9 cellular contexts compared by ENCODE assay signal in genomic region chr17:28738680-28739384, GRCh38. TPM values are rescaled to one million over a fixed set of nuclear protein-coding genes. Genes with fewer than 3 reads are reported as not detected.
DNase-seq lines count a peak whose midpoint lies in the region; ATAC-seq lines count a peak whose summit lies in the region.
"Had no signal": no experiment of that assay in that cellular context is flagged by ENCODE, and none has a peak within 500 bp of the region (broad histone marks: within the 10 kb centered on the region; RNA-seq: fewer than 3 reads in every experiment).

No MANE protein-coding gene starts in this region.

- H3K4me3 Mint-ChIP-seq in activated CD4-positive, alpha-beta T cell treated with anti-CD3 and anti-CD28 coated beads for 36 hours: peak overlapping the region; percentile 10
- no peak overlapping the region for H3K4me3 Mint-ChIP-seq in T-cell
- no peak overlapping the region for H3K4me3 Mint-ChIP-seq in central memory CD8-positive, alpha-beta T cell

- POLR2A ChIA-PET in activated CD4-positive, alpha-beta T cell treated with anti-CD3 and anti-CD28 coated beads for 36 hours (lab: Charles Lee): interaction anchor here (0.8 kb wide), 1 partner anchor 10 kb away, joined by 4 read pairs; the partner anchor contains the start of gene NEK8
- POLR2A ChIA-PET in T-cell (lab: Charles Lee): no interaction called here

- CTCF ChIA-PET in activated CD4-positive, alpha-beta T cell treated with anti-CD3 and anti-CD28 coated beads for 36 hours (lab: Charles Lee): interaction anchor here (0.7 to 1.0 kb wide), 2 partner anchors 11 to 92 kb away, joined by 3 read pairs; no protein-coding TSS in a partner anchor
- CTCF ChIA-PET in T-cell (lab: Charles Lee): interaction anchor here in 1 of 2 donors (0.6 kb wide), 1 partner anchor 903 kb away, joined by 5 read pairs; no protein-coding TSS in a partner anchor

- intact Hi-C loops in activated CD4-positive, alpha-beta T cell treated with anti-CD3 and anti-CD28 coated beads for 36 hours (cut with DNase I, micrococcal nuclease): no loop called here

- H3K36me3 Mint-ChIP-seq in activated CD4-positive, alpha-beta T cell treated with anti-CD3 and anti-CD28 coated beads for 36 hours (ENCODE audit: low read depth): peaks cover 9% of the 10 kb centered on the region
- H3K36me3 Mint-ChIP-seq in T-cell: peaks cover 5% of the 10 kb centered on the region
- peaks cover 3% of the 10 kb centered on the region for H3K36me3 Mint-ChIP-seq in central memory CD8-positive, alpha-beta T cell (ENCODE audit: insufficient read depth)

- H3K27ac Mint-ChIP-seq in activated CD4-positive, alpha-beta T cell treated with anti-CD3 and anti-CD28 coated beads for 36 hours: peak overlapping the region; percentile 85
- H3K27ac Mint-ChIP-seq in T-cell: peak overlapping the region; percentile 18 to 75
- H3K27ac Mint-ChIP-seq in central memory CD8-positive, alpha-beta T cell (ENCODE audit: low read depth): peak overlapping the region; percentile 64

- H3K27me3 Mint-ChIP-seq in activated CD4-positive, alpha-beta T cell treated with anti-CD3 and anti-CD28 coated beads for 36 hours: no peaks in the 10 kb centered on the region
- no peaks in the 10 kb centered on the region for H3K27me3 Mint-ChIP-seq in T-cell
- no peaks in the 10 kb centered on the region for H3K27me3 Mint-ChIP-seq in central memory CD8-positive, alpha-beta T cell

- peak; percentile 68 for DNase-seq in activated CD4-positive, alpha-beta T cell treated with anti-CD3 and anti-CD28 coated beads for 36 hours
- no peak for DNase-seq in activated CD4-positive, alpha-beta T cell treated with anti-CD3 and anti-CD28 coated beads for 1 hour
- DNase-seq in T-cell: peak in 28 of 34 experiments; percentile 41 to 78 (median 59)
- no peak for DNase-seq in central memory CD8-positive, alpha-beta T cell (ENCODE audit: low spot score in 2 of 2)
- DNase-seq in stimulated activated naive CD4-positive, alpha-beta T cell (lab: John Stamatoyannopoulos, UW): peak in 4 of 6 experiments; percentile 8 to 37 (median 17)
- no peak for DNase-seq in middle frontal gyrus (ENCODE audit: extremely low spot score, low spot score)
- DNase-seq in NCI-H1105 treated with DMSO at 0.1 percent for 48 hours (lab: John Stamatoyannopoulos, UW): no peak
- DNase-seq in HPDE6-E6E7 (ENCODE audit: extremely low spot score): no peak
- DNase-seq: SK-N-SH had no signal

- ATAC-seq in activated CD4-positive, alpha-beta T cell treated with anti-CD3 and anti-CD28 coated beads for 36 hours: peak; percentile 51
- ATAC-seq in T-cell (replicated peaks in 1 of 4): peak in 2 of 4 experiments; percentile 22 to 86
- ATAC-seq in central memory CD8-positive, alpha-beta T cell (replicated peaks; ENCODE audit: extremely low read depth, poor library complexity, severe bottlenecking): peak; percentile 42

- peaks cover 2% of the 10 kb centered on the region for H3K9me3 Mint-ChIP-seq in activated CD4-positive, alpha-beta T cell treated with anti-CD3 and anti-CD28 coated beads for 36 hours (ENCODE audit: low read depth)
- no peaks in the 10 kb centered on the region for H3K9me3 Mint-ChIP-seq in T-cell
- H3K9me3 Mint-ChIP-seq in central memory CD8-positive, alpha-beta T cell: no peaks in the 10 kb centered on the region

- peaks cover 28% of the 10 kb centered on the region for H3K4me1 Mint-ChIP-seq in activated CD4-positive, alpha-beta T cell treated with anti-CD3 and anti-CD28 coated beads for 36 hours
- peaks cover 10 to 27% (median 15%) of the 10 kb centered on the region in 3 donors for H3K4me1 Mint-ChIP-seq in T-cell
- H3K4me1 Mint-ChIP-seq in central memory CD8-positive, alpha-beta T cell: peaks cover 11% of the 10 kb centered on the region

RNA-seq across cellular contexts. Expression of gene TRAF4, which starts 5.0 kb away (rescaled TPM):
- total RNA-seq in activated CD4-positive, alpha-beta T cell treated with anti-CD3 and anti-CD28 coated beads for 36 hours: 100 to 1,000 TPM in 1 of 2 experiments, 10 to 100 TPM in 1; 96.5 to 117 TPM
- 100 to 1,000 TPM in 2 of 5 donors, 10 to 100 TPM in 3; 37.5 to 226 (median 42.5) TPM for total RNA-seq in T-cell

RNA-seq across cellular contexts. Expression of gene NEK8, which starts 10.2 kb away (rescaled TPM):
- 1 to 10 TPM; 3.8 to 4.0 TPM for total RNA-seq in activated CD4-positive, alpha-beta T cell treated with anti-CD3 and anti-CD28 coated beads for 36 hours
- total RNA-seq in T-cell: 10 to 100 TPM in 3 of 5 donors, 1 to 10 TPM in 2; 7.7 to 13.6 (median 12.7) TPM

RNA-seq across cellular contexts. Expression of gene TLCD1, which starts 12.8 kb away (rescaled TPM):
- 1 to 10 TPM; 8.5 to 8.7 TPM for total RNA-seq in activated CD4-positive, alpha-beta T cell treated with anti-CD3 and anti-CD28 coated beads for 36 hours
- total RNA-seq in T-cell: 1 to 10 TPM in 4 of 5 donors, not detected in 1; 1.2 to 1.8 (median 1.3) TPM

RNA-seq across cellular contexts. Expression of gene RPL23A, which starts 19.0 kb away (rescaled TPM):
- 1,000 to 10,000 TPM; 2,164 to 2,505 TPM for total RNA-seq in activated CD4-positive, alpha-beta T cell treated with anti-CD3 and anti-CD28 coated beads for 36 hours
- 1,000 to 10,000 TPM; 2,927 to 3,276 (median 3,036) TPM for total RNA-seq in T-cell

RNA-seq across cellular contexts. Expression of gene RAB34, which starts 21.2 kb away (rescaled TPM):
- 10 to 100 TPM; 13.6 to 17.4 TPM for total RNA-seq in activated CD4-positive, alpha-beta T cell treated with anti-CD3 and anti-CD28 coated beads for 36 hours
- total RNA-seq in T-cell: 10 to 100 TPM in 3 of 5 donors, 1 to 10 TPM in 2; 7.6 to 82.8 (median 11.0) TPM

Comparison
In these comparisons a context has a peak if more than half of its experiments do, and no peak if none do; other contexts are left out.
1. DNase-seq: peak in activated CD4-positive, alpha-beta T cell treated with anti-CD3 and anti-CD28 coated beads for 36 hours (single experiment), T-cell (28 of 34) and stimulated activated naive CD4-positive, alpha-beta T cell (4 of 6); none in activated CD4-positive, alpha-beta T cell treated with anti-CD3 and anti-CD28 coated beads for 1 hour (single experiment), central memory CD8-positive, alpha-beta T cell (0 of 2), middle frontal gyrus (single experiment), NCI-H1105 treated with DMSO at 0.1 percent for 48 hours (single experiment) and HPDE6-E6E7 (single experiment).
2. Peak in every context shown above with its lines, with median percentiles within 50 percentile points of each other: H3K27ac Mint-ChIP-seq.